ENCODE assay signal across 1 cellular context in the genomic region with DNA sequence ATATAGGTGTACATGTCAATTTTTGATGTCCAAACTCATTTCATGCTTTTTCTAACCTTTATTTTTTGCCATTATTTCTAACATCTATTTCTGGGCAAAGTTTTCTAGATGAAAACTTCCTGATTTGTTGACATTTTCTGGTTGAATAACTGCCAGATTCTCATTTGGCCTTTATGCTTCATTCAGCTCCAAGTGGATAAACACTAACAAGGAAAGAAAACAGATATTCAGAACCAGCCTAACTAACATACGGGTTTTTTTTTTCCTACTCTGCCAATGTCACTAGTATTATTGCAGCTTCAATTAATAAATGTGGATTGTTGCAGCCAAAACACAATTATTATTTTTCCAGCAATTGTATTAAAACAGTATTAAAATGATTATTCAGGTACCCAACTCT.
TF ChIP-seq lines count a peak whose summit lies in the region.

No MANE protein-coding gene starts in this region.

TF ChIP-seq in SK-N-SH treated with all-trans-retinoic acid at 6 μM for 48 hours, 23 proteins besides CTCF, POLR2A, EP300 and RAD21 (continued from another document):
- TF ChIP-seq CREB5 (CRISPR knock-in tag; IDR thresholded peaks at IDR 0.05; ENCODE audit: low read depth) = no peak
- no peak for TF ChIP-seq ARNTL (CRISPR knock-in tag; IDR thresholded peaks at IDR 0.05; ENCODE audit: borderline replicate concordance, low read depth)
- TF ChIP-seq GLIS3 (CRISPR knock-in tag; IDR thresholded peaks at IDR 0.05) = no peak
- TF ChIP-seq, protein P1, sequence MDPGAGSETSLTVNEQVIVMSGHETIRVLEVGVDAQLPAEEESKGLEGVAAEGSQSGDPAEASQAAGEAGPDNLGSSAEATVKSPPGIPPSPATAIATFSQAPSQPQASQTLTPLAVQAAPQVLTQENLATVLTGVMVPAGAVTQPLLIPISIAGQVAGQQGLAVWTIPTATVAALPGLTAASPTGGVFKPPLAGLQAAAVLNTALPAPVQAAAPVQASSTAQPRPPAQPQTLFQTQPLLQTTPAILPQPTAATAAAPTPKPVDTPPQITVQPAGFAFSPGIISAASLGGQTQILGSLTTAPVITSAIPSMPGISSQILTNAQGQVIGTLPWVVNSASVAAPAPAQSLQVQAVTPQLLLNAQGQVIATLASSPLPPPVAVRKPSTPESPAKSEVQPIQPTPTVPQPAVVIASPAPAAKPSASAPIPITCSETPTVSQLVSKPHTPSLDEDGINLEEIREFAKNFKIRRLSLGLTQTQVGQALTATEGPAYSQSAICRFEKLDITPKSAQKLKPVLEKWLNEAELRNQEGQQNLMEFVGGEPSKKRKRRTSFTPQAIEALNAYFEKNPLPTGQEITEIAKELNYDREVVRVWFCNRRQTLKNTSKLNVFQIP (CRISPR knock-in tag; IDR thresholded peaks at IDR 0.05; ENCODE audit: borderline replicate concordance, low read depth) = no peak
- no peak for TF ChIP-seq OSR1 (CRISPR knock-in tag; IDR thresholded peaks at IDR 0.05)
- no peak for TF ChIP-seq ISL1 (CRISPR knock-in tag; IDR thresholded peaks at IDR 0.05)
